In genomic region chr22:39037071-39037470, GRCh38 we compare ENCODE assay signal across 9 cellular contexts. TPM values are rescaled to one million over a fixed set of nuclear protein-coding genes. Genes with fewer than 3 reads are reported as not detected.
DNase-seq lines count a peak whose midpoint lies in the region; ATAC-seq and TF ChIP-seq lines count a peak whose summit lies in the region.
"Not testable (repeated sequence)": the region's sequence is repeated elsewhere in the genome, so short reads cannot be mapped to it uniquely, and the experiment has no call there.
"Had no signal": no experiment of that assay in that cellular context is flagged by ENCODE, and none has a peak within 500 bp of the region (broad histone marks: within the 10 kb centered on the region; RNA-seq: fewer than 3 reads in every experiment).

No MANE protein-coding gene starts in this region.

- DNase-seq in CD8-positive, alpha-beta T cell; activated CD4-positive, alpha-beta T cell treated with anti-CD3 and anti-CD28 coated beads for 36 hours; activated T-cell treated with anti-CD3 and anti-CD28 coated beads, Interleukin-2, amount 50 U/mL, for 24 hours; activated naive CD8-positive, alpha-beta T cell treated with anti-CD3 and anti-CD28 coated beads, Interleukin-2, amount 50 U/mL, for 24 hours: not testable (repeated sequence)
- peak in 4 of 9 donors; percentile 10 to 25 (median 20) for DNase-seq in naive thymus-derived CD4-positive, alpha-beta T cell

- TF ChIP-seq CTCF in CD8-positive, alpha-beta T cell (IDR thresholded peaks at IDR 0.05), result not testable (repeated sequence)

- H3K9me3 ChIP-seq in CD8-positive, alpha-beta T cell (ENCODE audit: low read length); HUES6 (ENCODE audit: control insufficient read depth, insufficient read depth, low read depth, low read length); naive thymus-derived CD4-positive, alpha-beta T cell (ENCODE audit: control insufficient read depth in 2 of 3, low read length in 3 of 3): not testable (repeated sequence)

- H3K27ac Mint-ChIP-seq in CD8-positive, alpha-beta T cell, result peak overlapping the region; percentile 45
- H3K27ac Mint-ChIP-seq in activated CD4-positive, alpha-beta T cell treated with anti-CD3 and anti-CD28 coated beads for 36 hours, result peak overlapping the region; percentile 5
- H3K27ac Mint-ChIP-seq in activated T-cell treated with anti-CD3 and anti-CD28 coated beads, Interleukin-2, amount 50 U/mL, for 24 hours, result peak overlapping the region; percentile 24
- peak overlapping the region; percentile 4 for H3K27ac Mint-ChIP-seq in activated naive CD8-positive, alpha-beta T cell treated with anti-CD3 and anti-CD28 coated beads, Interleukin-2, amount 50 U/mL, for 24 hours
- peak overlapping the region in 6 of 9 donors; percentile 2 to 72 (median 34) for H3K27ac Mint-ChIP-seq in naive thymus-derived CD4-positive, alpha-beta T cell
- H3K27ac Mint-ChIP-seq in stimulated activated naive CD8-positive, alpha-beta T cell treated with anti-CD3 and anti-CD28 coated beads, Interleukin-15, Interleukin-2, amounts not matched to agents 100 ng/mL and 50 ng/mL, for 24 hours, result peak overlapping the region; percentile 52

- not testable (repeated sequence) for H3K4me3 ChIP-seq in CD8-positive, alpha-beta T cell (ENCODE audit: low read depth, low read length); HUES6 (ENCODE audit: low read depth, low read length); naive thymus-derived CD4-positive, alpha-beta T cell (ENCODE audit: low read length)

- not testable (repeated sequence) for H3K27ac ChIP-seq in CD8-positive, alpha-beta T cell (ENCODE audit: low read depth, low read length); naive thymus-derived CD4-positive, alpha-beta T cell (ENCODE audit: low read depth, low read length)
- peak overlapping the region; percentile 71; the same call in 1 of the 2 replicates for H3K27ac ChIP-seq in HUES6 (ENCODE audit: low read depth, low read length)

- peaks cover 33% of the 10 kb centered on the region for H3K4me1 Mint-ChIP-seq in CD8-positive, alpha-beta T cell (ENCODE audit: low read depth)
- H3K4me1 Mint-ChIP-seq in activated CD4-positive, alpha-beta T cell treated with anti-CD3 and anti-CD28 coated beads for 36 hours, result peaks cover 19% of the 10 kb centered on the region
- H3K4me1 Mint-ChIP-seq in activated T-cell treated with anti-CD3 and anti-CD28 coated beads, Interleukin-2, amount 50 U/mL, for 24 hours (ENCODE audit: low read depth), result peaks cover 34% of the 10 kb centered on the region
- H3K4me1 Mint-ChIP-seq in activated naive CD8-positive, alpha-beta T cell treated with anti-CD3 and anti-CD28 coated beads, Interleukin-2, amount 50 U/mL, for 24 hours, result peaks cover 36% of the 10 kb centered on the region
- peaks cover 22 to 40% (median 31%) of the 10 kb centered on the region in 7 donors for H3K4me1 Mint-ChIP-seq in naive thymus-derived CD4-positive, alpha-beta T cell
- H3K4me1 Mint-ChIP-seq in stimulated activated naive CD8-positive, alpha-beta T cell treated with anti-CD3 and anti-CD28 coated beads, Interleukin-15, Interleukin-2, amounts not matched to agents 100 ng/mL and 50 ng/mL, for 24 hours (ENCODE audit: low read depth), result peaks cover 34% of the 10 kb centered on the region

- not testable (repeated sequence) for H3K27me3 ChIP-seq in CD8-positive, alpha-beta T cell (ENCODE audit: insufficient read depth, low read length); HUES6 (ENCODE audit: control insufficient read depth, insufficient read depth, low read length); naive thymus-derived CD4-positive, alpha-beta T cell (ENCODE audit: control insufficient read depth in 2 of 2, insufficient read depth in 2 of 2, low read length in 2 of 2)

- not testable (repeated sequence) for H3K4me3 Mint-ChIP-seq in CD8-positive, alpha-beta T cell; activated CD4-positive, alpha-beta T cell treated with anti-CD3 and anti-CD28 coated beads for 36 hours; activated T-cell treated with anti-CD3 and anti-CD28 coated beads, Interleukin-2, amount 50 U/mL, for 24 hours; activated naive CD8-positive, alpha-beta T cell treated with anti-CD3 and anti-CD28 coated beads, Interleukin-2, amount 50 U/mL, for 24 hours; stimulated activated naive CD8-positive, alpha-beta T cell treated with anti-CD3 and anti-CD28 coated beads, Interleukin-15, Interleukin-2, amounts not matched to agents 100 ng/mL and 50 ng/mL, for 24 hours
- peak overlapping the region in 1 of 10 donors; percentile 8 for H3K4me3 Mint-ChIP-seq in naive thymus-derived CD4-positive, alpha-beta T cell

- intact Hi-C loops in CD8-positive, alpha-beta T cell (cut with DNase I, micrococcal nuclease); activated CD4-positive, alpha-beta T cell treated with anti-CD3 and anti-CD28 coated beads for 36 hours (cut with DNase I, micrococcal nuclease); naive thymus-derived CD4-positive, alpha-beta T cell (cut with micrococcal nuclease): not testable (repeated sequence)

- H3K36me3 Mint-ChIP-seq in CD8-positive, alpha-beta T cell; activated CD4-positive, alpha-beta T cell treated with anti-CD3 and anti-CD28 coated beads for 36 hours (ENCODE audit: low read depth); activated naive CD8-positive, alpha-beta T cell treated with anti-CD3 and anti-CD28 coated beads, Interleukin-2, amount 50 U/mL, for 24 hours (ENCODE audit: low read depth): not testable (repeated sequence)
- peaks cover 22% of the 10 kb centered on the region for H3K36me3 Mint-ChIP-seq in activated T-cell treated with anti-CD3 and anti-CD28 coated beads, Interleukin-2, amount 50 U/mL, for 24 hours (ENCODE audit: low read depth)
- H3K36me3 Mint-ChIP-seq in naive thymus-derived CD4-positive, alpha-beta T cell, result peaks cover 0 to 11% (median 0%) of the 10 kb centered on the region in 5 donors
- H3K36me3 Mint-ChIP-seq in stimulated activated naive CD8-positive, alpha-beta T cell treated with anti-CD3 and anti-CD28 coated beads, Interleukin-15, Interleukin-2, amounts not matched to agents 100 ng/mL and 50 ng/mL, for 24 hours (ENCODE audit: low read depth), result peaks cover 11% of the 10 kb centered on the region

- not testable (repeated sequence) for ATAC-seq in CD8-positive, alpha-beta T cell; activated CD4-positive, alpha-beta T cell treated with anti-CD3 and anti-CD28 coated beads for 36 hours; activated naive CD8-positive, alpha-beta T cell treated with anti-CD3 and anti-CD28 coated beads, Interleukin-2, amount 50 U/mL, for 24 hours; naive thymus-derived CD4-positive, alpha-beta T cell

- H3K4me1 ChIP-seq in CD8-positive, alpha-beta T cell (ENCODE audit: insufficient read depth, low read length), result peaks cover 18% of the 10 kb centered on the region
- H3K4me1 ChIP-seq in HUES6 (ENCODE audit: control insufficient read depth, insufficient read depth, low read length), result peaks cover 38% of the 10 kb centered on the region
- H3K4me1 ChIP-seq in naive thymus-derived CD4-positive, alpha-beta T cell (ENCODE audit: control insufficient read depth in 2 of 2, insufficient read depth in 2 of 2, low read length in 2 of 2), result peaks cover 8 to 10% of the 10 kb centered on the region in 2 donors

- not testable (repeated sequence) for H3K27me3 Mint-ChIP-seq in CD8-positive, alpha-beta T cell (ENCODE audit: low read depth); activated CD4-positive, alpha-beta T cell treated with anti-CD3 and anti-CD28 coated beads for 36 hours; activated T-cell treated with anti-CD3 and anti-CD28 coated beads, Interleukin-2, amount 50 U/mL, for 24 hours; activated naive CD8-positive, alpha-beta T cell treated with anti-CD3 and anti-CD28 coated beads, Interleukin-2, amount 50 U/mL, for 24 hours; naive thymus-derived CD4-positive, alpha-beta T cell; stimulated activated naive CD8-positive, alpha-beta T cell treated with anti-CD3 and anti-CD28 coated beads, Interleukin-15, Interleukin-2, amounts not matched to agents 100 ng/mL and 50 ng/mL, for 24 hours

- CTCF ChIA-PET in CD8-positive, alpha-beta T cell (lab: Charles Lee); activated CD4-positive, alpha-beta T cell treated with anti-CD3 and anti-CD28 coated beads for 36 hours (lab: Charles Lee); naive thymus-derived CD4-positive, alpha-beta T cell (lab: Charles Lee): not testable (repeated sequence)

- H3K9me3 Mint-ChIP-seq in CD8-positive, alpha-beta T cell; activated CD4-positive, alpha-beta T cell treated with anti-CD3 and anti-CD28 coated beads for 36 hours (ENCODE audit: low read depth); activated T-cell treated with anti-CD3 and anti-CD28 coated beads, Interleukin-2, amount 50 U/mL, for 24 hours; activated naive CD8-positive, alpha-beta T cell treated with anti-CD3 and anti-CD28 coated beads, Interleukin-2, amount 50 U/mL, for 24 hours; naive thymus-derived CD4-positive, alpha-beta T cell; stimulated activated naive CD8-positive, alpha-beta T cell treated with anti-CD3 and anti-CD28 coated beads, Interleukin-15, Interleukin-2, amounts not matched to agents 100 ng/mL and 50 ng/mL, for 24 hours: not testable (repeated sequence)

- H3K9ac ChIP-seq in HUES6 (ENCODE audit: low read length), result peak overlapping the region; percentile 26

- H3K36me3 ChIP-seq in CD8-positive, alpha-beta T cell (ENCODE audit: insufficient read depth, low read length); HUES6 (ENCODE audit: control insufficient read depth, insufficient read depth, low read length); naive thymus-derived CD4-positive, alpha-beta T cell (ENCODE audit: control insufficient read depth in 2 of 3, insufficient read depth in 3 of 3, low read length in 3 of 3): not testable (repeated sequence)

- POLR2A ChIA-PET in CD8-positive, alpha-beta T cell (lab: Charles Lee); activated CD4-positive, alpha-beta T cell treated with anti-CD3 and anti-CD28 coated beads for 36 hours (lab: Charles Lee): not testable (repeated sequence)
- POLR2A ChIA-PET in naive thymus-derived CD4-positive, alpha-beta T cell (lab: Charles Lee), result interaction anchor here (0.7 to 0.9 kb wide), 2 partner anchors 14 to 1404 kb away, joined by 3 to 5 read pairs; no protein-coding TSS in a partner anchor

RNA-seq across cellular contexts. Expression of gene APOBEC3F, which starts 3.6 kb away (rescaled TPM):
- 1 to 10 TPM; 6.7 to 8.3 TPM for total RNA-seq in CD8-positive, alpha-beta T cell
- total RNA-seq in activated CD4-positive, alpha-beta T cell treated with anti-CD3 and anti-CD28 coated beads for 36 hours, result 10 to 100 TPM; 19.0 to 24.5 TPM
- total RNA-seq in naive thymus-derived CD4-positive, alpha-beta T cell, result 10 to 100 TPM; 12.5 to 40.4 (median 12.7) TPM
- polyA plus RNA-seq in naive thymus-derived CD4-positive, alpha-beta T cell, result 1 to 10 TPM; 4.9 to 9.1 TPM

RNA-seq across cellular contexts. Expression of gene APOBEC3D, which starts 16.1 kb away (rescaled TPM):
- total RNA-seq in CD8-positive, alpha-beta T cell, result 1 to 10 TPM; 6.3 to 7.1 TPM
- total RNA-seq in activated CD4-positive, alpha-beta T cell treated with anti-CD3 and anti-CD28 coated beads for 36 hours, result 10 to 100 TPM; 27.0 to 28.2 TPM
- 10 to 100 TPM; 10.9 to 40.8 (median 19.1) TPM for total RNA-seq in naive thymus-derived CD4-positive, alpha-beta T cell
- polyA plus RNA-seq in naive thymus-derived CD4-positive, alpha-beta T cell, result 1 to 10 TPM; 7.0 to 9.4 TPM
- total RNA-seq: HT-29 had no signal

RNA-seq across cellular contexts. Expression of gene APOBEC3C, which starts 23.0 kb away (rescaled TPM):
- 10 to 100 TPM; 14.1 to 15.8 TPM for total RNA-seq in CD8-positive, alpha-beta T cell
- 10 to 100 TPM; 75.3 to 98.5 TPM for total RNA-seq in activated CD4-positive, alpha-beta T cell treated with anti-CD3 and anti-CD28 coated beads for 36 hours
- total RNA-seq in naive thymus-derived CD4-positive, alpha-beta T cell, result 100 to 1,000 TPM in 1 of 5 experiments, 10 to 100 TPM in 4; 16.4 to 102 (median 20.5) TPM
- 10 to 100 TPM; 41.2 to 46.2 TPM for polyA plus RNA-seq in naive thymus-derived CD4-positive, alpha-beta T cell

RNA-seq across cellular contexts. Expression of gene APOBEC3G, which starts 40.0 kb away (rescaled TPM):
- 10 to 100 TPM; 44.9 to 45.9 TPM for total RNA-seq in CD8-positive, alpha-beta T cell
- total RNA-seq in activated CD4-positive, alpha-beta T cell treated with anti-CD3 and anti-CD28 coated beads for 36 hours, result 10 to 100 TPM; 45.9 to 47.4 TPM
- 10 to 100 TPM; 18.5 to 93.2 (median 21.0) TPM for total RNA-seq in naive thymus-derived CD4-positive, alpha-beta T cell
- polyA plus RNA-seq in naive thymus-derived CD4-positive, alpha-beta T cell, result 10 to 100 TPM; 22.9 to 32.7 TPM
- total RNA-seq: HT-29 had no signal
- polyA plus RNA-seq: A549 had no signal

RNA-seq across cellular contexts. Expression of gene APOBEC3B, which starts 54.9 kb away (rescaled TPM):
- total RNA-seq in CD8-positive, alpha-beta T cell, result under 1 TPM in 1 of 2 experiments, not detected in 1; 0.41 TPM
- total RNA-seq in activated CD4-positive, alpha-beta T cell treated with anti-CD3 and anti-CD28 coated beads for 36 hours, result 1 to 10 TPM; 8.0 to 8.5 TPM
- total RNA-seq in naive thymus-derived CD4-positive, alpha-beta T cell, result 10 to 100 TPM in 2 of 5 experiments, 1 to 10 TPM in 1, under 1 TPM in 1, not detected in 1; 0.30 to 16.0 (median 7.1) TPM
- polyA plus RNA-seq in naive thymus-derived CD4-positive, alpha-beta T cell, result not detected
